ENCODE assay signal across 1 cellular context in genomic region chr9:105244274-105244995, GRCh38.
A peak's percentile ranks its signal among the peaks of the same experiment; 100 is the strongest.
TF ChIP-seq lines count a peak whose summit lies in the region.

Gene SLC44A1, plus strand, starts transcription at chr9:105244651. Its CDS starts 218 bp downstream, at chr9:105244869.

TF ChIP-seq in HepG2, 621 proteins besides CTCF, POLR2A, EP300 and RAD21 (continued from another document and continues in another):
- TF ChIP-seq GMEB2 (CRISPR knock-in tag; IDR thresholded peaks at IDR 0.05; ENCODE audit: low read depth): peak; percentile 57; the same call in 1 of the 2 replicates
- peak; percentile 67; the same call in 1 of the 2 replicates for TF ChIP-seq ZNF558 (CRISPR knock-in tag; IDR thresholded peaks at IDR 0.05; ENCODE audit: borderline replicate concordance)
- no peak for TF ChIP-seq NFIC (IDR thresholded peaks at IDR 0.05; ENCODE audit: low read length)
- 0 out of 2 replicates have a peak, but pooled peaks have one; percentile 62 for TF ChIP-seq ZNF3 (CRISPR knock-in tag; IDR thresholded peaks at IDR 0.05)
- TF ChIP-seq ZNF549 (CRISPR knock-in tag; IDR thresholded peaks at IDR 0.05): no peak
- 0 out of 2 replicates have a peak, but pooled peaks have one; percentile 36 for TF ChIP-seq ZNF251 (CRISPR knock-in tag; IDR thresholded peaks at IDR 0.05)
- TF ChIP-seq HNF4A (CRISPR knock-in tag; IDR thresholded peaks at IDR 0.05): peak; percentile 67
- TF ChIP-seq PHF5A (CRISPR knock-in tag; IDR thresholded peaks at IDR 0.05; ENCODE audit: low read depth, unreplicated experiment): peak; percentile 56
- TF ChIP-seq HIC2 (CRISPR knock-in tag; IDR thresholded peaks at IDR 0.05; ENCODE audit: low read depth): peak; percentile 46; the same call in 1 of the 2 replicates
- peak; percentile 86; the same call in 1 of the 2 replicates for TF ChIP-seq ZNF256 (CRISPR knock-in tag; conservative IDR thresholded peaks at IDR 0.05)
- peak; percentile 84; the same call in 1 of the 2 replicates for TF ChIP-seq MXD1 (CRISPR knock-in tag; IDR thresholded peaks at IDR 0.05)
- 0 out of 2 replicates have a peak, but pooled peaks have one; percentile 43 for TF ChIP-seq AKAP8 (CRISPR knock-in tag; IDR thresholded peaks at IDR 0.05)
- TF ChIP-seq YY1 (IDR thresholded peaks at IDR 0.05; ENCODE audit: insufficient read depth, insufficient replicate concordance, low read depth, low read length): peak; percentile 91
- TF ChIP-seq BRF2 (CRISPR knock-in tag; IDR thresholded peaks at IDR 0.05): peak; percentile 85; the same call in 1 of the 2 replicates
- peak; percentile 46; the same call in 1 of the 2 replicates for TF ChIP-seq TBX3 (IDR thresholded peaks at IDR 0.05; ENCODE audit: borderline replicate concordance)
- TF ChIP-seq ZNF775 (CRISPR knock-in tag; IDR thresholded peaks at IDR 0.05; ENCODE audit: borderline replicate concordance): peak; percentile 59; the same call in 1 of the 2 replicates
- 0 out of 2 replicates have a peak, but pooled peaks have one; percentile 72 for TF ChIP-seq SRY (CRISPR knock-in tag; IDR thresholded peaks at IDR 0.05)
- peak; percentile 87 for TF ChIP-seq CCAR2 (optimal IDR thresholded peaks at IDR 0.05; ENCODE audit: low read depth, low read length)
- TF ChIP-seq MLX (CRISPR knock-in tag; IDR thresholded peaks at IDR 0.05): 0 out of 2 replicates have a peak, but pooled peaks have one; percentile 70
- peak; percentile 91 for TF ChIP-seq HIVEP1 (CRISPR knock-in tag; IDR thresholded peaks at IDR 0.05)
- no peak for TF ChIP-seq FIP1L1 (IDR thresholded peaks at IDR 0.05; ENCODE audit: borderline replicate concordance, insufficient read depth, low read depth, low read length)
- no peak; the same call in 1 of the 2 replicates for TF ChIP-seq SMYD3 (CRISPR knock-in tag; IDR thresholded peaks at IDR 0.05)
- TF ChIP-seq PLSCR1 (CRISPR knock-in tag; IDR thresholded peaks at IDR 0.05; ENCODE audit: borderline replicate concordance): no peak
- TF ChIP-seq E2F2 (CRISPR knock-in tag; IDR thresholded peaks at IDR 0.05; ENCODE audit: borderline replicate concordance): 0 out of 2 replicates have a peak, but pooled peaks have one; percentile 37
- no peak for TF ChIP-seq ZFP62 (CRISPR knock-in tag; IDR thresholded peaks at IDR 0.05)
- TF ChIP-seq MXI1 (IDR thresholded peaks at IDR 0.05; ENCODE audit: borderline replicate concordance, low read depth, low read length): peak; percentile 63; the same call in 1 of the 3 replicates
- 0 out of 2 replicates have a peak, but pooled peaks have one; percentile 2 for TF ChIP-seq MTF2 (CRISPR knock-in tag; IDR thresholded peaks at IDR 0.05; ENCODE audit: borderline replicate concordance)
- TF ChIP-seq HES4 (CRISPR knock-in tag; IDR thresholded peaks at IDR 0.05; ENCODE audit: borderline replicate concordance): peak; percentile 93
- peak; percentile 84; the same call in 1 of the 2 replicates for TF ChIP-seq FOXM1 (CRISPR knock-in tag; IDR thresholded peaks at IDR 0.05)
- no peak for TF ChIP-seq ELF4 (CRISPR knock-in tag; IDR thresholded peaks at IDR 0.05; ENCODE audit: borderline replicate concordance)
- peak; percentile 91 for TF ChIP-seq THAP7 (CRISPR knock-in tag; IDR thresholded peaks at IDR 0.05)
- peak; percentile 92; the same call in 1 of the 2 replicates for TF ChIP-seq FOXK1 (CRISPR knock-in tag; IDR thresholded peaks at IDR 0.05; ENCODE audit: borderline replicate concordance, low read depth)
- TF ChIP-seq ZNF691 (CRISPR knock-in tag; IDR thresholded peaks at IDR 0.05; ENCODE audit: borderline replicate concordance, low read depth): peak; percentile 96
- TF ChIP-seq ZNF350 (CRISPR knock-in tag; IDR thresholded peaks at IDR 0.05; ENCODE audit: borderline replicate concordance, low read depth): peak; percentile 94
- TF ChIP-seq TIGD3 (CRISPR knock-in tag; IDR thresholded peaks at IDR 0.05; ENCODE audit: borderline replicate concordance): 0 out of 2 replicates have a peak, but pooled peaks have one; percentile 47
- TF ChIP-seq ZNF430 (CRISPR knock-in tag; IDR thresholded peaks at IDR 0.05): peak; percentile 81
- TF ChIP-seq ZNF777 (CRISPR knock-in tag; IDR thresholded peaks at IDR 0.05): peak; percentile 100
- TF ChIP-seq ZNF547 (CRISPR knock-in tag; IDR thresholded peaks at IDR 0.05): peak; percentile 97
- TF ChIP-seq NCOA5 (CRISPR knock-in tag; IDR thresholded peaks at IDR 0.05): no peak
- TF ChIP-seq CREB3 (CRISPR knock-in tag; IDR thresholded peaks at IDR 0.05): 0 out of 2 replicates have a peak, but pooled peaks have one; percentile 36
- no peak for TF ChIP-seq ZMAT5 (CRISPR knock-in tag; IDR thresholded peaks at IDR 0.05; ENCODE audit: borderline replicate concordance, low read depth)
- TF ChIP-seq ZNF607 (CRISPR knock-in tag; IDR thresholded peaks at IDR 0.05; ENCODE audit: borderline replicate concordance): peak; percentile 96
- peak; percentile 95 for TF ChIP-seq ZNF292 (CRISPR knock-in tag; IDR thresholded peaks at IDR 0.05; ENCODE audit: borderline replicate concordance, low read depth)
- TF ChIP-seq ZNF296 (CRISPR knock-in tag; conservative IDR thresholded peaks at IDR 0.05): no peak
- TF ChIP-seq FOXA1 (IDR thresholded peaks at IDR 0.05): no peak
- peak; percentile 87 for TF ChIP-seq FOXA1 (CRISPR knock-in tag; IDR thresholded peaks at IDR 0.05)
